In genomic region chr1:232598837-232599177, GRCh38 we compare ENCODE assay signal across 16 cellular contexts. TPM values are rescaled to one million over a fixed set of nuclear protein-coding genes. Genes with fewer than 3 reads are reported as not detected.
A peak's percentile ranks its signal among the peaks of the same experiment; 100 is the strongest.
DNase-seq lines count a peak whose midpoint lies in the region; ATAC-seq, FAIRE-seq and TF ChIP-seq lines count a peak whose summit lies in the region.
"Had no signal": no experiment of that assay in that cellular context is flagged by ENCODE, and none has a peak within 500 bp of the region (broad histone marks: within the 10 kb centered on the region; RNA-seq: fewer than 3 reads in every experiment).

No MANE protein-coding gene starts in this region.

- in situ Hi-C loops in K562 (cut with MboI): no loop called here

- peaks cover 4 to 7% of the 10 kb centered on the region in 2 experiments; a peak in 2 of 4 replicates for H3K4me1 ChIP-seq in HCT116 (ENCODE audit: control insufficient read depth in 1 of 2, insufficient read depth in 2 of 2, low read length in 2 of 2)
- no peaks in the 10 kb centered on the region; a peak in 1 of 5 replicates for H3K4me1 ChIP-seq in K562 (replicated peaks in 1 of 2; ENCODE audit: control insufficient read depth in 2 of 2, insufficient read depth in 2 of 2, low read length in 2 of 2)

- CTCF ChIA-PET in HCT116 (lab: Charles Lee): interaction anchor here (0.7 to 1.4 kb wide), 2 partner anchors 29 to 428 kb away, joined by 3 to 4 read pairs; no protein-coding TSS in a partner anchor
- CTCF ChIA-PET in K562 (lab: Yijun Ruan, JAX; ENCODE audit: low intra/inter-chr PET ratio): no interaction called here

- ATAC-seq in natural killer cell treated with Interleukin-12 subunit alpha and Interleukin-12 subunit beta and Interleukin-15 and Interleukin-18, amount 100 ng/mL, for 72 hours: no peak
- no peak for ATAC-seq in natural killer cell
- ATAC-seq in HCT116: no peak
- no peak for ATAC-seq in K562
- no peak for ATAC-seq in HG03108 (IDR thresholded peaks at IDR 0.05; ENCODE audit: unreplicated experiment)
- ATAC-seq in GM21717 (IDR thresholded peaks at IDR 0.05; ENCODE audit: unreplicated experiment): no peak
- ATAC-seq: HepG2 had no signal

- no peak overlapping the region for H3K9ac ChIP-seq in HCT116 (ENCODE audit: low read length)
- no peak overlapping the region for H3K9ac ChIP-seq in K562 (ENCODE audit: insufficient read depth in 1 of 2, low read depth in 2 of 2, low read length in 2 of 2)

- H3K27me3 ChIP-seq in HCT116 (ENCODE audit: insufficient read depth, low read length) (no peaks in the 10 kb centered on the region), K562 (ENCODE audit: control insufficient read depth in 2 of 2, insufficient read depth in 2 of 2, low read length in 2 of 2) (peaks cover 0 to 3% of the 10 kb centered on the region in 2 experiments; a peak in 1 of 5 replicates)
- H3K27me3 ChIP-seq: BE2C had no signal

- BruUV-seq in HCT116 (replicated peaks; lab: Mats Ljungman, UMichigan) (TSS peak; percentile 84), K562 (replicated peaks; lab: Mats Ljungman, UMichigan) (no TSS peak)

- H3K4me2 ChIP-seq in HCT116 (ENCODE audit: low read length): no peak overlapping the region
- H3K4me2 ChIP-seq in K562 (ENCODE audit: insufficient read depth, low read length): peak overlapping the region; percentile 39; the same call in 1 of the 2 replicates

- no peak for TF ChIP-seq EP300 in K562 (IDR thresholded peaks at IDR 0.05; ENCODE audit: low read length)

- no peak overlapping the region for H3K4me3 ChIP-seq in HCT116 (replicated peaks in 1 of 2; ENCODE audit: low read depth in 1 of 2, low read length in 2 of 2)
- no peak overlapping the region for H3K4me3 ChIP-seq in K562

- POLR2A ChIA-PET in HCT116 (lab: Charles Lee) (no interaction called here), K562 (lab: Yijun Ruan, JAX) (interaction anchor here (0.6 kb wide), 1 partner anchor 21 kb away, joined by 3 read pairs; no protein-coding TSS in a partner anchor)

- TF ChIP-seq RAD21 in HCT116 (IDR thresholded peaks at IDR 0.05; ENCODE audit: low read depth) (no peak), K562 (CRISPR knock-in tag; conservative IDR thresholded peaks at IDR 0.05 in 1 of 2, IDR thresholded peaks at IDR 0.05 in 1 of 2) (no peak)

- no peaks in the 10 kb centered on the region for H3K9me2 ChIP-seq in HCT116 (ENCODE audit: insufficient read depth)

- no peak overlapping the region for H3K27ac ChIP-seq in HCT116 (ENCODE audit: low read depth, low read length)
- H3K27ac ChIP-seq in K562 (ENCODE audit: extremely low read depth, low read depth, low read length): no peak overlapping the region

- DNase-seq in natural killer cell treated with Interleukin-12 subunit alpha and Interleukin-12 subunit beta and Interleukin-15 and Interleukin-18, amount 100 ng/mL, for 72 hours (ENCODE audit: low spot score): no peak
- DNase-seq in natural killer cell (no peak), HCT116 (ENCODE audit: low read depth, low spot score) (no peak), K562 (ENCODE audit: extremely low read depth in 1 of 4, low spot score in 3 of 4) (no peak), type B pancreatic cell (ENCODE audit: extremely low spot score, unreplicated experiment) (no peak), NCI-H2196 treated with DMSO at 0.1 percent for 48 hours (lab: John Stamatoyannopoulos, UW; ENCODE audit: unreplicated experiment) (no peak)
- DNase-seq: BE2C, Caco-2, H7, Karpas-422, NCI-H1417 treated with DMSO at 0.1 percent for 48 hours, NCI-H226, Right ventricle myocardium superior had no signal

- H3K9me3 Mint-ChIP-seq in natural killer cell treated with Interleukin-12 subunit alpha and Interleukin-12 subunit beta and Interleukin-15 and Interleukin-18, amount 100 ng/mL, for 72 hours: no peaks in the 10 kb centered on the region
- H3K9me3 Mint-ChIP-seq in natural killer cell (no peaks in the 10 kb centered on the region), type B pancreatic cell (peaks cover 8% of the 10 kb centered on the region)

- no peaks in the 10 kb centered on the region for H3K36me3 Mint-ChIP-seq in natural killer cell treated with Interleukin-12 subunit alpha and Interleukin-12 subunit beta and Interleukin-15 and Interleukin-18, amount 100 ng/mL, for 72 hours
- H3K36me3 Mint-ChIP-seq in natural killer cell (no peaks in the 10 kb centered on the region), type B pancreatic cell (peaks cover 12% of the 10 kb centered on the region)

- H3K27me3 Mint-ChIP-seq in natural killer cell treated with Interleukin-12 subunit alpha and Interleukin-12 subunit beta and Interleukin-15 and Interleukin-18, amount 100 ng/mL, for 72 hours: peaks cover 0 to 3% of the 10 kb centered on the region in 2 donors
- H3K27me3 Mint-ChIP-seq in natural killer cell (ENCODE audit: low read depth in 2 of 2) (peaks cover 0 to 3% of the 10 kb centered on the region in 2 donors), type B pancreatic cell (no peaks in the 10 kb centered on the region)

- H3K9me3 ChIP-seq in HCT116 (ENCODE audit: control insufficient read depth in 1 of 2, insufficient read depth in 1 of 2, low read depth in 1 of 2, low read length in 2 of 2) (no peaks in the 10 kb centered on the region), K562 (replicated peaks; ENCODE audit: control insufficient read depth, insufficient read depth, low read depth, low read length) (no peaks in the 10 kb centered on the region)
- H3K9me3 ChIP-seq: BE2C, Caco-2 had no signal

- H4K20me1 ChIP-seq in HCT116 (ENCODE audit: insufficient read depth): no peaks in the 10 kb centered on the region
- H4K20me1 ChIP-seq in K562 (replicated peaks; ENCODE audit: control insufficient read depth, insufficient read depth, low read length): no peaks in the 10 kb centered on the region

- H3K79me2 ChIP-seq in HCT116 (ENCODE audit: insufficient read depth, low read length) (no peaks in the 10 kb centered on the region), K562 (ENCODE audit: control insufficient read depth, insufficient read depth, low read length) (no peaks in the 10 kb centered on the region)

- TF ChIP-seq POLR2A in HCT116 (IDR thresholded peaks at IDR 0.05; ENCODE audit: borderline replicate concordance, extremely low read depth, insufficient read depth, insufficient read length) (no peak), K562 (conservative IDR thresholded peaks at IDR 0.05) (no peak)

- peak overlapping the region in 1 of 2 donors; percentile 45 for H3K27ac Mint-ChIP-seq in natural killer cell treated with Interleukin-12 subunit alpha and Interleukin-12 subunit beta and Interleukin-15 and Interleukin-18, amount 100 ng/mL, for 72 hours
- H3K27ac Mint-ChIP-seq in natural killer cell (no peak overlapping the region), type B pancreatic cell (peak overlapping the region; percentile 30)

- no peaks in the 10 kb centered on the region for H3K9me1 ChIP-seq in K562 (ENCODE audit: control insufficient read depth, insufficient read depth, low read length)

- intact Hi-C loops in natural killer cell (cut with micrococcal nuclease): no loop called here
- intact Hi-C loops in HCT116 (cut with micrococcal nuclease): no loop called here
- intact Hi-C loops in K562 (cut with micrococcal nuclease): no loop called here

- H3K36me3 ChIP-seq in HCT116 (ENCODE audit: control insufficient read depth in 1 of 2, insufficient read depth in 2 of 2, low read length in 2 of 2) (no peaks in the 10 kb centered on the region), K562 (ENCODE audit: control insufficient read depth, insufficient read depth, low read length) (no peaks in the 10 kb centered on the region)
- H3K36me3 ChIP-seq: BE2C had no signal

- RAD21 ChIA-PET in HCT116 (lab: Charles Lee; ENCODE audit: low non-redundant PET in 1 of 2, low total read pairs in 2 of 2, uncharacterized antibody in 2 of 2, unreplicated experiment in 2 of 2): interaction anchor here in 1 of 2 experiments (0.7 kb wide), 1 partner anchor 729 kb away, joined by 4 read pairs; no protein-coding TSS in a partner anchor

- H2AFZ ChIP-seq in HCT116 (ENCODE audit: low read depth, low read length, poor library complexity, severe bottlenecking) (no peak overlapping the region), K562 (ENCODE audit: low read depth, low read length) (no peak overlapping the region)

- no peak for FAIRE-seq in K562 (lab: Jason Lieb, UNC)
- FAIRE-seq: HepG2 had no signal

- TF ChIP-seq CTCF in natural killer cell (IDR thresholded peaks at IDR 0.05) (no peak), HCT116 (IDR thresholded peaks at IDR 0.05 in 2 of 3, conservative IDR thresholded peaks at IDR 0.05 in 1 of 3; ENCODE audit: borderline replicate concordance in 1 of 3, insufficient read depth in 1 of 3, low read depth in 2 of 3, low read length in 2 of 3) (no peak), K562 (IDR thresholded peaks at IDR 0.05 in 2 of 3, conservative IDR thresholded peaks at IDR 0.05 in 1 of 3; ENCODE audit: insufficient read depth in 2 of 3, low read depth in 1 of 3, low read length in 3 of 3) (no peak), type B pancreatic cell (conservative IDR thresholded peaks at IDR 0.05) (no peak)

- peaks cover 8 to 20% of the 10 kb centered on the region in 2 donors for H3K4me1 Mint-ChIP-seq in natural killer cell treated with Interleukin-12 subunit alpha and Interleukin-12 subunit beta and Interleukin-15 and Interleukin-18, amount 100 ng/mL, for 72 hours (ENCODE audit: low read depth in 2 of 2)
- peaks cover 0 to 28% of the 10 kb centered on the region in 2 donors for H3K4me1 Mint-ChIP-seq in natural killer cell
- peaks cover 53% of the 10 kb centered on the region for H3K4me1 Mint-ChIP-seq in type B pancreatic cell (ENCODE audit: unreplicated experiment)

- 8% methylated on average over 4 of the region's 4 CpGs for WGBS in K562 (ENCODE audit: insufficient coverage, low coverage, missing lambda C conversion rate)

- peak overlapping the region; percentile 52 for H3K4me3 Mint-ChIP-seq in natural killer cell treated with Interleukin-12 subunit alpha and Interleukin-12 subunit beta and Interleukin-15 and Interleukin-18, amount 100 ng/mL, for 72 hours
- H3K4me3 Mint-ChIP-seq in natural killer cell (no peak overlapping the region), type B pancreatic cell (no peak overlapping the region)

RNA-seq across cellular contexts. Expression of gene SIPA1L2, which starts 31.1 kb away (rescaled TPM):
- total RNA-seq in natural killer cell treated with Interleukin-12 subunit alpha and Interleukin-12 subunit beta and Interleukin-15 and Interleukin-18, amount 100 ng/mL, for 72 hours: 1 to 10 TPM; 2.4 to 3.7 TPM
- total RNA-seq in natural killer cell (1 to 10 TPM; 1.5 to 2.3 (median 1.6) TPM), HCT116 (2021; ENCODE audit: unreplicated experiment) (12.5 TPM), K562 (2014; rRNA removed) (0.09 and 0.12 TPM in 2 replicates), K562 (2014; rRNA removed; fragmentation: Illumina TruSeq; extraction: Trizol) (0.03 and 0.04 TPM in 2 replicates), K562 (2015; rRNA removed; fragmentation: Illumina TruSeq; extraction: Trizol) (0.04 TPM in 1 of 2 replicates, not detected in the other), K562 (2021) (0.07 and 0.22 TPM in 2 replicates), type B pancreatic cell (ENCODE audit: low replicate concordance) (35.6 and 45.6 TPM in 2 replicates)
- polyA plus RNA-seq in HCT116 (2012): 11.6 and 12.1 TPM in 2 replicates
- total RNA-seq in K562 (2011; cell fraction: chromatin; rRNA removed; ENCODE audit: low replicate concordance): 0.09 TPM in 1 of 2 replicates, not detected in the other
- not detected in 2 replicates for total RNA-seq in K562 (2011; cell fraction: nucleolus; rRNA removed)
- not detected in 2 replicates for total RNA-seq in K562 (2011; cell fraction: nucleoplasm; rRNA removed)
- polyA plus RNA-seq in K562 (2011; rRNA removed) (not detected in 2 replicates), K562 (2014; fragmentation: Illumina TruSeq; extraction: Trizol) (0.04 TPM in 1 of 2 replicates, not detected in the other), K562 (2014; fragmentation: Nextera tagmentation; extraction: Ambion mirVana) (not detected), K562 (2014; rRNA removed) (0.01 TPM in 1 of 2 replicates, not detected in the other)
- 0.01 TPM in 1 of 2 replicates, not detected in the other for polyA plus RNA-seq in K562 (2011; cell fraction: cytosol; rRNA removed)
- not detected in 2 replicates for polyA plus RNA-seq in K562 (2011; cell fraction: nucleus; rRNA removed)
- polyA plus RNA-seq in K562 (2012): 0.01 and 1.2 TPM in 2 replicates
- not detected in 2 replicates for polyA minus RNA-seq in K562 (2011; rRNA and poly(A)+ RNA removed)
- polyA minus RNA-seq in K562 (2011; cell fraction: cytosol; rRNA and poly(A)+ RNA removed): not detected in 2 replicates
- polyA minus RNA-seq in K562 (2011; cell fraction: nucleus; rRNA and poly(A)+ RNA removed): not detected in 2 replicates
- total RNA-seq: HepG2 had no signal
